In the genomic region with DNA sequence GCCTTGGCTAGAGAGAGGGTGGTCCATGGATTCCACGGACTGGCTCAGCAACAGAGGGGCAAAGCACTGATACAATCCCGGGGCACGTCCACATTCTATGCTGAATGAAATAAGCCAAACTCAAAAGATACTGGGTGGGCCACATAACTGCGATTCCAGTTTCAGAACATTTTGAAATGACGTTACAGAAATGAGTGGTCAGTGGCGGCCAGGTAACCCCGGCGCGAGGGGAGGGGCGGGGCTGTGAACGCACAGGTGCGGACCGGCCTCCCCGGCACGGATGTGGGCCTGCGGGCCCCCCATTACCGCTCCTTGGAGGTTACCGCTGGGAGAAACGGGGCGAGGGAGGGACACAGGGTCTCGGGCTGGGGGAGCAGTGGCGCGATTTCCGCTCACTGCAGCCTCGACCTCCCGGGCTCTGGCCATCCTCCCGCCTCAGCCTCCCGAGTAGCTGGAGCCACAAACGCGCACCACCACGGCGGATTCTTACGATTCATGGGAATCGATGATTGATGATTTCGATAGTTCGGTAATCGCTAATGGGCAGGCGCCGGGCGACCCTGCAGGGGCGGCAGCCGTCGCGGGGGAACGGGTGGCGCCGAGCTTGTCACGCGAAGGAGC, we compare ENCODE assay signal across 8 cellular contexts. TPM values are rescaled to one million over a fixed set of nuclear protein-coding genes. Genes with fewer than 3 reads are reported as not detected.
DNase-seq lines count a peak whose midpoint lies in the region; ATAC-seq and TF ChIP-seq lines count a peak whose summit lies in the region.

No MANE protein-coding gene starts in this region.

- TF ChIP-seq EP300 in esophagus muscularis mucosa (IDR thresholded peaks at IDR 0.05) = no peak

- TF ChIP-seq CTCF in esophagus muscularis mucosa (IDR thresholded peaks at IDR 0.05) = no peak
- TF ChIP-seq CTCF in psoas muscle (IDR thresholded peaks at IDR 0.05) = no peak

- 4% methylated on average over 14 of the region's 49 CpGs for WGBS in esophagus muscularis mucosa
- 1 to 2% (median 2%) methylated on average over 29 to 49 of the region's 49 CpGs for WGBS in psoas muscle, 3 donors

- H3K36me3 ChIP-seq in SJCRH30 (no peaks in the 10 kb centered on the region), esophagus muscularis mucosa (peaks cover 4 to 19% (median 9%) of the 10 kb centered on the region in 4 donors), psoas muscle (ENCODE audit: insufficient read depth in 1 of 2, low read depth in 1 of 2) (peaks cover 0 to 5% of the 10 kb centered on the region in 2 donors)

- no peaks in the 10 kb centered on the region for H3K27me3 ChIP-seq in SJCRH30
- no peaks in the 10 kb centered on the region for H3K27me3 ChIP-seq in esophagus muscularis mucosa
- no peaks in the 10 kb centered on the region for H3K27me3 ChIP-seq in psoas muscle (ENCODE audit: insufficient read depth in 3 of 3, low read length in 2 of 3)

- intact Hi-C loops in esophagus muscularis mucosa (cut with DNase I) = loop anchor here (5.0 kb wide), 1 partner anchor 45 kb away; a partner anchor contains a TSS
- intact Hi-C loops in psoas muscle (cut with DNase I) = loop anchor here in 1 of 2 donors (5.0 kb wide), 1 partner anchor 45 kb away; a partner anchor contains a TSS

- DNase-seq in activated naive CD4-positive, alpha-beta T cell treated with Interleukin-2 at 50 U/mL for 16 hours = peak; percentile 32
- DNase-seq in activated naive CD4-positive, alpha-beta T cell (lab: John Stamatoyannopoulos, UW) = no peak
- DNase-seq in SJCRH30 (no peak), esophagus muscularis mucosa (ENCODE audit: extremely low spot score) (no peak), psoas muscle (peak in 1 of 2 donors; percentile 21), activated gamma-delta T cell (lab: John Stamatoyannopoulos, UW) (no peak)
- no peak for DNase-seq in activated effector memory CD4-positive, alpha-beta T cell treated with anti-CD3 and anti-CD28 coated beads, Interleukin-2, amount 50 U/mL, for 16 hours

- no peak for TF ChIP-seq POLR2A in esophagus muscularis mucosa (IDR thresholded peaks at IDR 0.05; ENCODE audit: low read depth)

- peak overlapping the region; percentile 87 for H3K4me3 ChIP-seq in SJCRH30
- peak overlapping the region; percentile 82 to 95 (median 88) for H3K4me3 ChIP-seq in esophagus muscularis mucosa
- H3K4me3 ChIP-seq in psoas muscle = peak overlapping the region; percentile 100

- H3K27ac ChIP-seq in SJCRH30 = no peak overlapping the region
- H3K27ac ChIP-seq in esophagus muscularis mucosa (replicated peaks in 1 of 4) = peak overlapping the region; percentile 83 to 89 (median 86)
- peak overlapping the region; percentile 92 for H3K27ac ChIP-seq in psoas muscle

- H3K9me3 ChIP-seq in SJCRH30 (replicated peaks) (no peaks in the 10 kb centered on the region), esophagus muscularis mucosa (no peaks in the 10 kb centered on the region), psoas muscle (no peaks in the 10 kb centered on the region)

- ATAC-seq in psoas muscle = no peak
- ATAC-seq in HG02571 (IDR thresholded peaks at IDR 0.05; ENCODE audit: unreplicated experiment) = no peak

- H3K4me1 ChIP-seq in SJCRH30 = no peaks in the 10 kb centered on the region
- H3K4me1 ChIP-seq in esophagus muscularis mucosa = peaks cover 16 to 26% (median 22%) of the 10 kb centered on the region in 4 donors
- peaks cover 17% of the 10 kb centered on the region for H3K4me1 ChIP-seq in psoas muscle

RNA-seq across cellular contexts. Expression of a gene that starts 0.6 kb away (rescaled TPM):
- 12.6 and 21.0 TPM in 2 replicates for total RNA-seq in SJCRH30 (2014; rRNA removed; shearing (Covaris generic))
- total RNA-seq in esophagus muscularis mucosa (10 to 100 TPM; 27.0 to 32.4 (median 29.3) TPM), psoas muscle (10 to 100 TPM; 11.7 to 26.8 (median 16.1) TPM)
- polyA plus RNA-seq in psoas muscle = 10 to 100 TPM; 13.7 to 19.2 (median 15.9) TPM

RNA-seq across cellular contexts. Expression of a gene that starts 11.5 kb away (rescaled TPM):
- 0.24 and 0.76 TPM in 2 replicates for total RNA-seq in SJCRH30 (2014; rRNA removed; shearing (Covaris generic))
- total RNA-seq in esophagus muscularis mucosa (100 to 1,000 TPM in 2 of 4 donors, 10 to 100 TPM in 2; 46.5 to 156 (median 99.2) TPM), psoas muscle (10 to 100 TPM; 17.1 to 20.2 (median 19.2) TPM)
- polyA plus RNA-seq in psoas muscle = 10 to 100 TPM in 2 of 3 donors, 1 to 10 TPM in 1; 9.1 to 28.0 (median 24.0) TPM

RNA-seq across cellular contexts. Expression of a gene that starts 24.0 kb away (rescaled TPM):
- total RNA-seq in SJCRH30 (2014; rRNA removed; shearing (Covaris generic)) = not detected in 2 replicates
- total RNA-seq in esophagus muscularis mucosa (not detected), psoas muscle (not detected)
- polyA plus RNA-seq in psoas muscle = not detected

RNA-seq across cellular contexts. Expression of a gene that starts 24.0 kb away (rescaled TPM):
- total RNA-seq in SJCRH30 (2014; rRNA removed; shearing (Covaris generic)) = 0.47 and 0.56 TPM in 2 replicates
- total RNA-seq in esophagus muscularis mucosa = under 1 TPM; 0.26 to 0.83 (median 0.59) TPM
- 1 to 10 TPM; 1.5 to 8.5 (median 4.0) TPM for total RNA-seq in psoas muscle
- 1 to 10 TPM; 1.2 to 5.3 (median 3.0) TPM for polyA plus RNA-seq in psoas muscle

RNA-seq across cellular contexts. Expression of a gene that starts 43.9 kb away (rescaled TPM):
- total RNA-seq in SJCRH30 (2014; rRNA removed; shearing (Covaris generic)) = 10.4 and 10.7 TPM in 2 replicates
- total RNA-seq in esophagus muscularis mucosa = 10 to 100 TPM; 23.3 to 33.5 (median 27.5) TPM
- total RNA-seq in psoas muscle = 10 to 100 TPM; 13.4 to 22.9 (median 15.7) TPM
- polyA plus RNA-seq in psoas muscle = 10 to 100 TPM; 10.1 to 14.9 (median 12.1) TPM

Comparison
In these comparisons a context has a peak if more than half of its experiments do, and no peak if none do; other contexts are left out.
1. RNA of a gene that starts 11.5 kb away (total RNA-seq): 46.5 to 156 TPM in esophagus muscularis mucosa and 17.1 to 20.2 TPM in psoas muscle; 0.24 to 0.76 TPM in SJCRH30; every median in the first group is over 10 times any median in the second.
2. Peak in every context shown above with its lines, with median percentiles within 50 percentile points of each other: H3K4me3 ChIP-seq.